In genomic region chr19:45467456-45468158, GRCh38 we compare ENCODE assay signal across 8 cellular contexts. TPM values are rescaled to one million over a fixed set of nuclear protein-coding genes. Genes with fewer than 3 reads are reported as not detected.
DNase-seq lines count a peak whose midpoint lies in the region; ATAC-seq and TF ChIP-seq lines count a peak whose summit lies in the region.

TSS of gene FOSB (plus strand) at chr19:45467996. CDS start at chr19:45468587, 591 bp downstream.

- peaks cover 0 to 4% (median 0%) of the 10 kb centered on the region in 4 donors for H3K27me3 ChIP-seq in liver (ENCODE audit: control insufficient read depth in 4 of 4, insufficient read depth in 4 of 4, low read length in 3 of 4)

- H3K9ac ChIP-seq in liver (ENCODE audit: low read depth in 1 of 2, low read length in 2 of 2): peak within 1 kb of the TSS; percentile 90

- no peaks in the 10 kb centered on the region for H3K36me3 ChIP-seq in liver (ENCODE audit: control insufficient read depth in 4 of 4, insufficient read depth in 3 of 4, low read depth in 1 of 4, low read length in 3 of 4)

- H3K27ac ChIP-seq in liver (ENCODE audit: low read depth in 1 of 2, low read length in 2 of 2): peak within 1 kb of the TSS; percentile 86 to 92

- no peaks in the 10 kb centered on the region for H3K9me3 ChIP-seq in liver (ENCODE audit: control insufficient read depth in 4 of 4, low read length in 3 of 4)

- WGBS in liver: under 1% methylated on average over 56 of the region's 56 CpGs

- in situ Hi-C loops in GM18951 (cut with MboI; ENCODE audit: low sequenced_read_pairs, unreplicated experiment): no loop called here

- peak within 1 kb of the TSS; percentile 51 to 93 (median 67) for H3K4me3 ChIP-seq in liver (ENCODE audit: low read depth in 1 of 3, low read length in 3 of 3)

- peak; percentile 93 for DNase-seq in AG09319 (ENCODE audit: extremely low read depth, low read depth)
- peak; percentile 82 for DNase-seq in NCI-H526 treated with DMSO at 0.1 percent for 48 hours (lab: John Stamatoyannopoulos, UW)
- peak; percentile 91 to 93 for DNase-seq in activated CD4-positive, alpha-beta T cell treated with anti-CD3 and anti-CD28 coated beads, Interleukin-2, amount 50 U/mL, for 4 hours
- peak; percentile 96 for DNase-seq in dermis blood vessel endothelial cell
- peak; percentile 90 for DNase-seq in stimulated activated CD4-positive, alpha-beta T cell treated with anti-CD3 and anti-CD28 coated beads, Interleukin-4, amount 100 ng/mL, for 1 hour

- ATAC-seq in HG03432 (IDR thresholded peaks at IDR 0.05; ENCODE audit: unreplicated experiment): peak; percentile 39

- H3K4me1 ChIP-seq in liver (ENCODE audit: control insufficient read depth in 4 of 4, insufficient read depth in 4 of 4, low read length in 3 of 4): peaks cover 8 to 42% (median 21%) of the 10 kb centered on the region in 4 donors

- TF ChIP-seq RAD21 in liver (IDR thresholded peaks at IDR 0.05): no peak

- peak; percentile 43 for TF ChIP-seq POLR2A in GM18951 (IDR thresholded peaks at IDR 0.05; ENCODE audit: extremely low read depth, insufficient read depth, insufficient read length)

- no peak; the same call in 1 of the 2 replicates for TF ChIP-seq CTCF in AG09319 (IDR thresholded peaks at IDR 0.05; ENCODE audit: low read depth, low read length)
- TF ChIP-seq CTCF in liver (IDR thresholded peaks at IDR 0.05; ENCODE audit: low read depth, low read length, missing input control): no peak

TF ChIP-seq in liver, 16 proteins besides CTCF, POLR2A, EP300 and RAD21:
- no peak for TF ChIP-seq HNF4A (conservative IDR thresholded peaks at IDR 0.05)
- peak in 1 of 2 donors; percentile 11 for TF ChIP-seq GABPA (IDR thresholded peaks at IDR 0.05 in 1 of 2, conservative IDR thresholded peaks at IDR 0.05 in 1 of 2)
- TF ChIP-seq JUND (IDR thresholded peaks at IDR 0.05): peak; percentile 14 to 71
- no peak for TF ChIP-seq NR2F2 (IDR thresholded peaks at IDR 0.05)
- TF ChIP-seq MAX (IDR thresholded peaks at IDR 0.05): no peak
- TF ChIP-seq, protein P1, sequence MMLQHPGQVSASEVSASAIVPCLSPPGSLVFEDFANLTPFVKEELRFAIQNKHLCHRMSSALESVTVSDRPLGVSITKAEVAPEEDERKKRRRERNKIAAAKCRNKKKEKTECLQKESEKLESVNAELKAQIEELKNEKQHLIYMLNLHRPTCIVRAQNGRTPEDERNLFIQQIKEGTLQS (IDR thresholded peaks at IDR 0.05): peak; percentile 53
- peak; percentile 95 for TF ChIP-seq TAF1 (conservative IDR thresholded peaks at IDR 0.05)
- TF ChIP-seq RXRA (IDR thresholded peaks at IDR 0.05): no peak
- TF ChIP-seq EGR1 (IDR thresholded peaks at IDR 0.05; ENCODE audit: low read depth in 2 of 2): no peak
- TF ChIP-seq HNF4G (IDR thresholded peaks at IDR 0.05): no peak
- TF ChIP-seq FOXA2 (IDR thresholded peaks at IDR 0.05): no peak
- no peak for TF ChIP-seq FOXA1 (IDR thresholded peaks at IDR 0.05)
- TF ChIP-seq SP1 (IDR thresholded peaks at IDR 0.05): peak; percentile 42

RNA-seq across cellular contexts. Expression of gene FOSB, which starts in this region (rescaled TPM):
- 0.65 and 23.8 TPM in 2 replicates for total RNA-seq in dermis blood vessel endothelial cell
- total RNA-seq in liver: 1 to 10 TPM in 1 of 2 donors, under 1 TPM in 1; 0.28 to 1.3 TPM
- polyA plus RNA-seq in liver: under 1 TPM; 0.18 to 0.51 TPM

Comparison
In these comparisons a context has a peak if more than half of its experiments do, and no peak if none do; other contexts are left out.
1. Peak in every context shown above with its lines: DNase-seq, ATAC-seq, H3K4me3 ChIP-seq and H3K27ac ChIP-seq.